In the genomic region with DNA sequence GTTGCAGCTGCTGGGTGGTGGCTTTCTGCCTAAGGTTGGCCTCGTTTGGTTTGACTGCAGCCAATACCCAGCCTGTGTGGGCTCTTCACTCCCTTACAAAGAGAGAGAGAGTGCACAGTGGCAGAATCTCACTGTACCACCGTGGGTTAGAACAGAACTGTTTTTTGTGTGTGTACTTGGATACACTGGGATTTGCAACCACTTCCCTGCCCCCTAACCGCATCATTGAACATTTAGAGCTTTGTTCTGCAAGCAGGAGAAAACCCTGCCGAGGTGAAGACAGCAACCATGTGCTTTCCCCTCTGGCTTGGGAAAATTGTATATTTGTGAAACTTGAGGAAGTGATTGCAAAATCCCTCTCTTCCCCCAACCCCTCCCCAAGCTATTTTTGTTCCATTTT, we compare ENCODE assay signal across 16 cellular contexts.
A peak's percentile ranks its signal among the peaks of the same experiment; 100 is the strongest.
DNase-seq lines count a peak whose midpoint lies in the region; ATAC-seq, FAIRE-seq and TF ChIP-seq lines count a peak whose summit lies in the region.
"Had no signal": no experiment of that assay in that cellular context is flagged by ENCODE, and none has a peak within 500 bp of the region (broad histone marks: within the 10 kb centered on the region; RNA-seq: fewer than 3 reads in every experiment).

No MANE protein-coding gene starts in this region.

- no peaks in the 10 kb centered on the region for H3K9me3 ChIP-seq in heart left ventricle
- H3K9me3 ChIP-seq in CD4-positive, alpha-beta T cell (ENCODE audit: control insufficient read depth, low read length): no peaks in the 10 kb centered on the region
- H3K9me3 ChIP-seq: esophagus squamous epithelium had no signal

- POLR2A ChIA-PET in WTC11 (lab: Charles Lee): no interaction called here
- POLR2A ChIA-PET in CD4-positive, alpha-beta T cell (lab: Charles Lee): no interaction called here

- FAIRE-seq in GM12892 (lab: Jason Lieb, UNC): no peak
- FAIRE-seq: D721Med, K562 had no signal

- peak; percentile 43 to 55 for DNase-seq in HL-60 (ENCODE audit: low read depth in 1 of 2, low spot score in 1 of 2)
- DNase-seq in WTC11 (ENCODE audit: low spot score): no peak
- DNase-seq in heart left ventricle: no peak
- peak in 33 of 56 donors; percentile 5 to 68 (median 26) for DNase-seq in nucleus accumbens (lab: John Stamatoyannopoulos, UW)
- no peak for DNase-seq in CD4-positive, alpha-beta T cell
- no peak for DNase-seq in HK-2 (ENCODE audit: unreplicated experiment)
- no peak for DNase-seq in GM12892 (ENCODE audit: insufficient read length)
- DNase-seq: activated CD4-positive, alpha-beta T cell treated with anti-CD3 and anti-CD28 coated beads for 4 hours; activated CD8-positive, alpha-beta memory T cell treated with anti-CD3 and anti-CD28 coated beads, Interleukin-2, amount 50 U/mL, for 48 hours; activated naive CD4-positive, alpha-beta T cell treated with Interleukin-2 at 50 U/mL for 16 hours; esophagus squamous epithelium; naive thymus-derived CD8-positive, alpha-beta T cell; T1000 had no signal

- H3K4me1 Mint-ChIP-seq in WTC11: no peaks in the 10 kb centered on the region
- no peaks in the 10 kb centered on the region for H3K4me1 Mint-ChIP-seq in stimulated activated memory B cell treated with anti-CD40 and anti-IgM and Interleukin-4, amounts not matched to agents 10 μg/mL and 1 μg/mL and 100 μg/mL, for 72 hours
- no peaks in the 10 kb centered on the region for H3K4me1 Mint-ChIP-seq in CD4-positive, alpha-beta T cell (ENCODE audit: low read depth)

- no peak for TF ChIP-seq POLR2A in heart left ventricle (IDR thresholded peaks at IDR 0.05)
- no peak for TF ChIP-seq POLR2A in GM12892 (IDR thresholded peaks at IDR 0.05; ENCODE audit: low read depth, low read length)

- no peak overlapping the region for H3K4me3 Mint-ChIP-seq in WTC11
- no peak overlapping the region for H3K4me3 Mint-ChIP-seq in stimulated activated memory B cell treated with anti-CD40 and anti-IgM and Interleukin-4, amounts not matched to agents 10 μg/mL and 1 μg/mL and 100 μg/mL, for 72 hours
- no peak overlapping the region for H3K4me3 Mint-ChIP-seq in CD4-positive, alpha-beta T cell
- H3K4me3 Mint-ChIP-seq: naive thymus-derived CD8-positive, alpha-beta T cell had no signal

- no peaks in the 10 kb centered on the region for H3K27me3 Mint-ChIP-seq in WTC11 (ENCODE audit: low read depth)
- H3K27me3 Mint-ChIP-seq in stimulated activated memory B cell treated with anti-CD40 and anti-IgM and Interleukin-4, amounts not matched to agents 10 μg/mL and 1 μg/mL and 100 μg/mL, for 72 hours: no peaks in the 10 kb centered on the region
- no peaks in the 10 kb centered on the region for H3K27me3 Mint-ChIP-seq in CD4-positive, alpha-beta T cell
- H3K27me3 Mint-ChIP-seq: naive thymus-derived CD8-positive, alpha-beta T cell had no signal

- CTCF ChIA-PET in WTC11 (lab: Charles Lee): no interaction called here
- CTCF ChIA-PET in CD4-positive, alpha-beta T cell (lab: Charles Lee): no interaction called here

- peaks cover 87% of the 10 kb centered on the region for H3K36me3 Mint-ChIP-seq in WTC11
- no peaks in the 10 kb centered on the region for H3K36me3 Mint-ChIP-seq in stimulated activated memory B cell treated with anti-CD40 and anti-IgM and Interleukin-4, amounts not matched to agents 10 μg/mL and 1 μg/mL and 100 μg/mL, for 72 hours
- H3K36me3 Mint-ChIP-seq in CD4-positive, alpha-beta T cell (ENCODE audit: low read depth): peaks cover 18% of the 10 kb centered on the region

- WGBS in heart left ventricle, 4 donors: 72 to 86% (median 82%) methylated on average over 4 of the region's 4 CpGs

- TF ChIP-seq CTCF in HL-60 (IDR thresholded peaks at IDR 0.05; ENCODE audit: insufficient read depth, low read length): no peak
- TF ChIP-seq CTCF in WTC11 (IDR thresholded peaks at IDR 0.05): no peak
- no peak for TF ChIP-seq CTCF in heart left ventricle (IDR thresholded peaks at IDR 0.05)
- no peak for TF ChIP-seq CTCF in CD4-positive, alpha-beta T cell (IDR thresholded peaks at IDR 0.05)

- peaks cover 0 to 33% (median 0%) of the 10 kb centered on the region in 12 donors for H3K4me1 ChIP-seq in heart left ventricle
- H3K4me1 ChIP-seq: esophagus squamous epithelium had no signal

- peaks cover 0 to 99% (median 79%) of the 10 kb centered on the region in 9 donors for H3K36me3 ChIP-seq in heart left ventricle

- H3K9me3 Mint-ChIP-seq in WTC11: no peaks in the 10 kb centered on the region
- H3K9me3 Mint-ChIP-seq in stimulated activated memory B cell treated with anti-CD40 and anti-IgM and Interleukin-4, amounts not matched to agents 10 μg/mL and 1 μg/mL and 100 μg/mL, for 72 hours: no peaks in the 10 kb centered on the region
- no peaks in the 10 kb centered on the region for H3K9me3 Mint-ChIP-seq in CD4-positive, alpha-beta T cell
- H3K9me3 Mint-ChIP-seq: naive thymus-derived CD8-positive, alpha-beta T cell had no signal

- H3K27ac Mint-ChIP-seq in WTC11: 0 out of 2 replicates have a peak overlapping the region, but pooled peaks have one; percentile 20
- no peak overlapping the region for H3K27ac Mint-ChIP-seq in stimulated activated memory B cell treated with anti-CD40 and anti-IgM and Interleukin-4, amounts not matched to agents 10 μg/mL and 1 μg/mL and 100 μg/mL, for 72 hours
- no peak overlapping the region for H3K27ac Mint-ChIP-seq in CD4-positive, alpha-beta T cell
- H3K27ac Mint-ChIP-seq: naive thymus-derived CD8-positive, alpha-beta T cell had no signal

- no peak for ATAC-seq in WTC11
- ATAC-seq in heart left ventricle: peak in 3 of 4 donors; percentile 20 to 56 (median 54)
- ATAC-seq in stimulated activated memory B cell treated with anti-CD40 and anti-IgM and Interleukin-4, amounts not matched to agents 10 μg/mL and 1 μg/mL and 100 μg/mL, for 72 hours: no peak
- no peak for ATAC-seq in CD4-positive, alpha-beta T cell (ENCODE audit: poor library complexity)
- ATAC-seq: K562; naive thymus-derived CD8-positive, alpha-beta T cell had no signal

- H3K27me3 ChIP-seq in HL-60 (ENCODE audit: insufficient read depth, poor library complexity, severe bottlenecking) (no peaks in the 10 kb centered on the region), heart left ventricle (no peaks in the 10 kb centered on the region)
- H3K27me3 ChIP-seq in CD4-positive, alpha-beta T cell (ENCODE audit: control insufficient read depth, insufficient read depth, low read length): no peaks in the 10 kb centered on the region
- H3K27me3 ChIP-seq: esophagus squamous epithelium had no signal

- H3K27ac ChIP-seq in HL-60 (replicated peaks): no peak overlapping the region
- no peak overlapping the region for H3K27ac ChIP-seq in heart left ventricle
- no peak overlapping the region for H3K27ac ChIP-seq in CD4-positive, alpha-beta T cell (ENCODE audit: low read depth, low read length)

- H3K4me3 ChIP-seq in HL-60 (replicated peaks; ENCODE audit: insufficient read depth, low read length) (no peak overlapping the region), heart left ventricle (no peak overlapping the region)
- H3K4me3 ChIP-seq: esophagus squamous epithelium, K562 had no signal

- intact Hi-C loops in heart left ventricle (cut with DNase I): no loop called here
- intact Hi-C loops in CD4-positive, alpha-beta T cell (cut with DNase I, micrococcal nuclease): no loop called here

TF ChIP-seq in WTC11, 78 proteins besides CTCF, POLR2A, EP300 and RAD21 (continues in another document):
- TF ChIP-seq SP1 (CRISPR knock-in tag; conservative IDR thresholded peaks at IDR 0.05) (no peak), FOXJ3 (CRISPR knock-in tag; IDR thresholded peaks at IDR 0.05; ENCODE audit: borderline replicate concordance) (no peak), NFE2L1 (CRISPR knock-in tag; IDR thresholded peaks at IDR 0.05) (no peak), ZNF219 (CRISPR knock-in tag; IDR thresholded peaks at IDR 0.05; ENCODE audit: borderline replicate concordance) (no peak)
- TF ChIP-seq, protein P1, sequence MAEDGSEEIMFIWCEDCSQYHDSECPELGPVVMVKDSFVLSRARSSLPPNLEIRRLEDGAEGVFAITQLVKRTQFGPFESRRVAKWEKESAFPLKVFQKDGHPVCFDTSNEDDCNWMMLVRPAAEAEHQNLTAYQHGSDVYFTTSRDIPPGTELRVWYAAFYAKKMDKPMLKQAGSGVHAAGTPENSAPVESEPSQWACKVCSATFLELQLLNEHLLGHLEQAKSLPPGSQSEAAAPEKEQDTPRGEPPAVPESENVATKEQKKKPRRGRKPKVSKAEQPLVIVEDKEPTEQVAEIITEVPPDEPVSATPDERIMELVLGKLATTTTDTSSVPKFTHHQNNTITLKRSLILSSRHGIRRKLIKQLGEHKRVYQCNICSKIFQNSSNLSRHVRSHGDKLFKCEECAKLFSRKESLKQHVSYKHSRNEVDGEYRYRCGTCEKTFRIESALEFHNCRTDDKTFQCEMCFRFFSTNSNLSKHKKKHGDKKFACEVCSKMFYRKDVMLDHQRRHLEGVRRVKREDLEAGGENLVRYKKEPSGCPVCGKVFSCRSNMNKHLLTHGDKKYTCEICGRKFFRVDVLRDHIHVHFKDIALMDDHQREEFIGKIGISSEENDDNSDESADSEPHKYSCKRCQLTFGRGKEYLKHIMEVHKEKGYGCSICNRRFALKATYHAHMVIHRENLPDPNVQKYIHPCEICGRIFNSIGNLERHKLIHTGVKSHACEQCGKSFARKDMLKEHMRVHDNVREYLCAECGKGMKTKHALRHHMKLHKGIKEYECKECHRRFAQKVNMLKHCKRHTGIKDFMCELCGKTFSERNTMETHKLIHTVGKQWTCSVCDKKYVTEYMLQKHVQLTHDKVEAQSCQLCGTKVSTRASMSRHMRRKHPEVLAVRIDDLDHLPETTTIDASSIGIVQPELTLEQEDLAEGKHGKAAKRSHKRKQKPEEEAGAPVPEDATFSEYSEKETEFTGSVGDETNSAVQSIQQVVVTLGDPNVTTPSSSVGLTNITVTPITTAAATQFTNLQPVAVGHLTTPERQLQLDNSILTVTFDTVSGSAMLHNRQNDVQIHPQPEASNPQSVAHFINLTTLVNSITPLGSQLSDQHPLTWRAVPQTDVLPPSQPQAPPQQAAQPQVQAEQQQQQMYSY (CRISPR knock-in tag; IDR thresholded peaks at IDR 0.05): no peak
- TF ChIP-seq, protein P2, sequence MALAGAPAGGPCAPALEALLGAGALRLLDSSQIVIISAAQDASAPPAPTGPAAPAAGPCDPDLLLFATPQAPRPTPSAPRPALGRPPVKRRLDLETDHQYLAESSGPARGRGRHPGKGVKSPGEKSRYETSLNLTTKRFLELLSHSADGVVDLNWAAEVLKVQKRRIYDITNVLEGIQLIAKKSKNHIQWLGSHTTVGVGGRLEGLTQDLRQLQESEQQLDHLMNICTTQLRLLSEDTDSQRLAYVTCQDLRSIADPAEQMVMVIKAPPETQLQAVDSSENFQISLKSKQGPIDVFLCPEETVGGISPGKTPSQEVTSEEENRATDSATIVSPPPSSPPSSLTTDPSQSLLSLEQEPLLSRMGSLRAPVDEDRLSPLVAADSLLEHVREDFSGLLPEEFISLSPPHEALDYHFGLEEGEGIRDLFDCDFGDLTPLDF (CRISPR knock-in tag; IDR thresholded peaks at IDR 0.05): no peak

Comparison
In these comparisons a context has a peak if more than half of its experiments do, and no peak if none do; other contexts are left out.
1. DNase-seq: peak in HL-60 (2 of 2) and nucleus accumbens (33 of 56); none in WTC11 (single experiment), heart left ventricle (0 of 5), CD4-positive, alpha-beta T cell (0 of 10), HK-2 (single experiment) and GM12892 (single experiment).
2. ATAC-seq: peak in heart left ventricle (3 of 4); none in WTC11 (single experiment), stimulated activated memory B cell treated with anti-CD40 and anti-IgM and Interleukin-4, amounts not matched to agents 10 μg/mL and 1 μg/mL and 100 μg/mL, for 72 hours (single experiment) and CD4-positive, alpha-beta T cell (single experiment).